Comparison of ENCODE assay signal across 8 cellular contexts in the genomic region with DNA sequence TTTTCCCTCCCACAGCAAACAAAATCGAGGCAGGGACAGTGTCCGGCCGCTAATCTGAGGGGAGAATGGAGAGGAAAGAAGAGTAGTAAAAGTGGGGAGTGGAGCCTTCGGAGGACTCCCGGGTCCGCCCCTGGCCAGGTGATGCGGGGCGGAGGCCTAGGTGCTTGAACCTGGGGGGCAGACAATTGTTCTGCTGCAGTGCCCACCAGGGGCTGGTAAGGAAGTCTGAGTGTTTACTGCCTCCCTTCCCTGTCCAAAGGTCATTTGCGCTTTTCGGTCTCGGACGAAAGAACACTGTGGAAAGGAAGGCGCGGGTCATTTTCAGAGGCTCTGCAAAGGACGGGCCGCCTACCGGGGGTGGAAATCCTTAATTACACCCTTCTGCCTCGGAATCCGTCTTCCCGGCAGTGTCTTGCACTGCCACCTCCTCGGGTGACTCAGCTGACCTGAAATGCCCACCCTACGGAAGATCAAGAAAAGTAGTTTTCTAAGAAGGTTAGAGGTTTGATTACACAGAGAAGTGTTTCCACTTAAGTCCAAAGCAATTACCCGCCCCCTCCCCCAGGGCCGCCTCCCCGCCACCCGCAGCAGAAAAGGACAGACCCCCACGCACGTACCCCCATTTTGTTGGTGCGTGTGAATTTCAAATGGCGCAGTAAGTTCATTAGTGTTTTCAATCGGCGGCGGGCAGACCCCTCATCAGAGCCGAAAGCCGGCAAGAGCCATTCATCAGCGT.
A peak's percentile ranks its signal among the peaks of the same experiment; 100 is the strongest.
DNase-seq lines count a peak whose midpoint lies in the region; ATAC-seq and TF ChIP-seq lines count a peak whose summit lies in the region.

No MANE protein-coding gene starts in this region.

- H3K4me1 Mint-ChIP-seq in endothelial cell (ENCODE audit: unreplicated experiment) (peaks cover 16% of the 10 kb centered on the region), nephron (peaks cover 42% of the 10 kb centered on the region)

- H3K27ac Mint-ChIP-seq in endothelial cell (ENCODE audit: unreplicated experiment) (peak overlapping the region; percentile 78), nephron (peak overlapping the region; percentile 90 to 94 (median 91))

- TF ChIP-seq CTCF in BJ (IDR thresholded peaks at IDR 0.05; ENCODE audit: insufficient read depth, low read depth, low read length): no peak
- no peak for TF ChIP-seq CTCF in endothelial cell (IDR thresholded peaks at IDR 0.05; ENCODE audit: unreplicated experiment)
- TF ChIP-seq CTCF in nephron (IDR thresholded peaks at IDR 0.05; ENCODE audit: unreplicated experiment in 3 of 3): peak in 1 of 3 experiments; percentile 7

- H3K4me3 Mint-ChIP-seq in endothelial cell (ENCODE audit: unreplicated experiment) (peak overlapping the region; percentile 98), nephron (peak overlapping the region; percentile 93 to 96 (median 96))

- H3K4me3 ChIP-seq in BJ (ENCODE audit: low read depth, low read length): peak overlapping the region; percentile 81

- H3K9me3 Mint-ChIP-seq in endothelial cell (ENCODE audit: unreplicated experiment) (no peaks in the 10 kb centered on the region), nephron (no peaks in the 10 kb centered on the region)

- POLR2A ChIA-PET in BJ (lab: Charles Lee): interaction anchor here (0.7 kb wide), 1 partner anchor 86 kb away, joined by 5 read pairs; no protein-coding TSS in a partner anchor

- H3K27me3 ChIP-seq in BJ (ENCODE audit: control insufficient read depth, insufficient read depth, low read length): peaks cover 1% of the 10 kb centered on the region

- CTCF ChIA-PET in BJ (lab: Yijun Ruan, JAX): interaction anchor here (0.6 kb wide), 1 partner anchor 143 kb away, joined by 3 read pairs; no protein-coding TSS in a partner anchor

- H3K27me3 Mint-ChIP-seq in endothelial cell (ENCODE audit: unreplicated experiment): peaks cover 15% of the 10 kb centered on the region
- H3K27me3 Mint-ChIP-seq in nephron (ENCODE audit: low read depth): peaks cover 60% of the 10 kb centered on the region

- no peak for ATAC-seq in GM18520 (IDR thresholded peaks at IDR 0.05; ENCODE audit: unreplicated experiment)

- H3K36me3 Mint-ChIP-seq in endothelial cell (ENCODE audit: low read depth, unreplicated experiment) (peaks cover 5% of the 10 kb centered on the region), nephron (ENCODE audit: low read depth) (no peaks in the 10 kb centered on the region)

- no peaks in the 10 kb centered on the region for H3K36me3 ChIP-seq in BJ (ENCODE audit: control insufficient read depth, insufficient read depth, low read length)

- DNase-seq in BJ (ENCODE audit: low read depth) (no peak), LoVo (ENCODE audit: low spot score) (peak; percentile 35), endothelial cell (ENCODE audit: low spot score) (peak; percentile 35), epidermal melanocyte (ENCODE audit: insufficient read length, low spot score) (no peak), UCSD-AML1 (lab: John Stamatoyannopoulos, UW; ENCODE audit: unreplicated experiment) (no peak), mesenteric fat pad (ENCODE audit: low spot score) (no peak)

Comparison
In these comparisons a context has a peak if more than half of its experiments do, and no peak if none do; other contexts are left out.
1. DNase-seq: peak in LoVo (single experiment) and endothelial cell (single experiment); none in BJ (single experiment), epidermal melanocyte (single experiment), UCSD-AML1 (single experiment) and mesenteric fat pad (single experiment).